10 cellular contexts compared by ENCODE assay signal in genomic region chr10:77091745-77092144, GRCh38.
DNase-seq lines count a peak whose midpoint lies in the region.
"Had no signal": no experiment of that assay in that cellular context is flagged by ENCODE, and none has a peak within 500 bp of the region (broad histone marks: within the 10 kb centered on the region; RNA-seq: fewer than 3 reads in every experiment).

No MANE protein-coding gene starts in this region.

- DNase-seq in NCI-H748 (lab: John Stamatoyannopoulos, UW; ENCODE audit: unreplicated experiment) = peak; percentile 1
- DNase-seq in NCI-H748 treated with DMSO at 0.1 percent for 48 hours (lab: John Stamatoyannopoulos, UW) = no peak
- peak; percentile 62 for DNase-seq in NCI-H1436 (lab: John Stamatoyannopoulos, UW)
- peak; percentile 68 for DNase-seq in NCI-H2107 treated with DMSO at 0.1 percent for 48 hours (lab: John Stamatoyannopoulos, UW; ENCODE audit: unreplicated experiment)
- no peak for DNase-seq in putamen (ENCODE audit: low spot score)
- DNase-seq in foreskin melanocyte = no peak
- no peak for DNase-seq in NCI-H446 (lab: John Stamatoyannopoulos, UW)
- DNase-seq: Calu3; CD8-positive, alpha-beta T cell; H9 had no signal

Comparison
In these comparisons a context has a peak if more than half of its experiments do, and no peak if none do; other contexts are left out.
1. DNase-seq: peak in NCI-H748 (single experiment), NCI-H1436 (single experiment) and NCI-H2107 treated with DMSO at 0.1 percent for 48 hours (single experiment); none in NCI-H748 treated with DMSO at 0.1 percent for 48 hours (single experiment), putamen (single experiment), foreskin melanocyte (single experiment) and NCI-H446 (0 of 2).